In genomic region chr9:91817106-91817492, GRCh38 we compare ENCODE assay signal across 16 cellular contexts.
DNase-seq lines count a peak whose midpoint lies in the region; ATAC-seq and TF ChIP-seq lines count a peak whose summit lies in the region.
"Had no signal": no experiment of that assay in that cellular context is flagged by ENCODE, and none has a peak within 500 bp of the region (broad histone marks: within the 10 kb centered on the region; RNA-seq: fewer than 3 reads in every experiment).

No MANE protein-coding gene starts in this region.

- no peak overlapping the region for H3K9ac ChIP-seq in mammary epithelial cell (ENCODE audit: insufficient read depth, low read length)
- no peak overlapping the region for H3K9ac ChIP-seq in rectal smooth muscle tissue (ENCODE audit: low read length)
- H3K9ac ChIP-seq: KMS-11 had no signal

- no peak overlapping the region for H3K4me2 ChIP-seq in mammary epithelial cell (ENCODE audit: insufficient read depth, low read depth, low read length)
- peak overlapping the region; percentile 61 for H3K4me2 ChIP-seq in hepatocyte
- H3K4me2 ChIP-seq: KMS-11 had no signal

- no peaks in the 10 kb centered on the region for H3K27me3 ChIP-seq in breast epithelium
- peaks cover 2% of the 10 kb centered on the region for H3K27me3 ChIP-seq in mammary epithelial cell (ENCODE audit: insufficient read depth, low read length)
- H3K27me3 ChIP-seq in hepatocyte = no peaks in the 10 kb centered on the region
- no peaks in the 10 kb centered on the region for H3K27me3 ChIP-seq in rectal smooth muscle tissue (ENCODE audit: control insufficient read depth, insufficient read depth, low read length)
- no peaks in the 10 kb centered on the region for H3K27me3 ChIP-seq in CD8-positive, alpha-beta T cell (ENCODE audit: insufficient read depth, low read length)

- intact Hi-C loops in breast epithelium (cut with DNase I; ENCODE audit: low total_unique reads) (no loop called here), mammary epithelial cell (cut with micrococcal nuclease) (no loop called here)
- intact Hi-C loops in CD8-positive, alpha-beta T cell (cut with DNase I, micrococcal nuclease) = no loop called here

- H3K36me3 ChIP-seq in breast epithelium (no peaks in the 10 kb centered on the region), mammary epithelial cell (ENCODE audit: insufficient read depth, low read length) (no peaks in the 10 kb centered on the region), hepatocyte (replicated peaks; ENCODE audit: insufficient read depth, low read depth) (no peaks in the 10 kb centered on the region), rectal smooth muscle tissue (ENCODE audit: control insufficient read depth, insufficient read depth, low read length) (no peaks in the 10 kb centered on the region)
- no peaks in the 10 kb centered on the region for H3K36me3 ChIP-seq in CD8-positive, alpha-beta T cell (ENCODE audit: insufficient read depth, low read length)

- dilution Hi-C loops in mammary epithelial cell (cut with HindIII; ENCODE audit: low sequenced_read_pairs) = no loop called here

- peak overlapping the region; percentile 73 to 90 for H3K27ac ChIP-seq in breast epithelium
- H3K27ac ChIP-seq in mammary epithelial cell (ENCODE audit: insufficient read depth, low read depth, low read length) = no peak overlapping the region
- peak overlapping the region; percentile 71 for H3K27ac ChIP-seq in hepatocyte
- peak overlapping the region; percentile 73 for H3K27ac ChIP-seq in rectal smooth muscle tissue (ENCODE audit: low read depth, low read length)
- no peak overlapping the region for H3K27ac ChIP-seq in CD8-positive, alpha-beta T cell (ENCODE audit: low read depth, low read length)
- H3K27ac ChIP-seq: KMS-11 had no signal

- H3K79me2 ChIP-seq in mammary epithelial cell (ENCODE audit: insufficient read depth, low read length) (no peaks in the 10 kb centered on the region), hepatocyte (peaks cover 81% of the 10 kb centered on the region)

- no peaks in the 10 kb centered on the region for H3K9me3 Mint-ChIP-seq in CD8-positive, alpha-beta T cell
- H3K9me3 Mint-ChIP-seq: activated naive CD4-positive, alpha-beta T cell treated with anti-CD3 and anti-CD28 coated beads, Interleukin-2, amount 50 U/mL, for 24 hours; CD4-positive, alpha-beta T cell had no signal

- peaks cover 5% of the 10 kb centered on the region for H3K27me3 Mint-ChIP-seq in CD8-positive, alpha-beta T cell (ENCODE audit: low read depth)
- H3K27me3 Mint-ChIP-seq: CD4-positive, alpha-beta T cell had no signal

- TF ChIP-seq CTCF in breast epithelium (IDR thresholded peaks at IDR 0.05) = no peak
- no peak for TF ChIP-seq CTCF in mammary epithelial cell (conservative IDR thresholded peaks at IDR 0.05 in 1 of 2, IDR thresholded peaks at IDR 0.05 in 1 of 2; ENCODE audit: extremely low read depth in 1 of 2, insufficient read depth in 1 of 2, low read depth in 1 of 2, low read length in 2 of 2)
- no peak for TF ChIP-seq CTCF in hepatocyte (IDR thresholded peaks at IDR 0.05; ENCODE audit: poor library complexity)
- no peak for TF ChIP-seq CTCF in CD8-positive, alpha-beta T cell (IDR thresholded peaks at IDR 0.05)

- no peak for ATAC-seq in CD8-positive, alpha-beta T cell
- no peak for ATAC-seq in HG03469 (IDR thresholded peaks at IDR 0.05; ENCODE audit: unreplicated experiment)

- H3K9me2 ChIP-seq in hepatocyte (replicated peaks; ENCODE audit: insufficient read depth) = no peaks in the 10 kb centered on the region

- no peak overlapping the region for H3K4me3 Mint-ChIP-seq in CD8-positive, alpha-beta T cell
- H3K4me3 Mint-ChIP-seq: activated naive CD4-positive, alpha-beta T cell treated with anti-CD3 and anti-CD28 coated beads, Interleukin-2, amount 50 U/mL, for 24 hours; CD4-positive, alpha-beta T cell had no signal

- DNase-seq in breast epithelium (ENCODE audit: low spot score in 2 of 2) (no peak), mammary epithelial cell (no peak), hepatocyte (ENCODE audit: low spot score) (no peak), NCI-H1417 (lab: John Stamatoyannopoulos, UW) (no peak), NCI-H128 (lab: John Stamatoyannopoulos, UW; ENCODE audit: unreplicated experiment) (no peak)
- no peak for DNase-seq in CD8-positive, alpha-beta T cell
- DNase-seq: activated CD4-positive, alpha-beta T cell treated with anti-CD3 and anti-CD28 coated beads for 48 hours; CD4-positive, alpha-beta T cell; DMS79 treated with DMSO at 0.1 percent for 48 hours; NCI-H1048; NCI-H2171 treated with DMSO at 0.1 percent for 48 hours; stimulated activated CD4-positive, alpha-beta T cell treated with anti-CD3 and anti-CD28 coated beads, Interleukin-1b, Interleukin-23, amount 100 ng/mL, for 48 hours had no signal

- H3K9me3 ChIP-seq in breast epithelium = peaks cover 0 to under 1% of the 10 kb centered on the region in 2 donors
- no peaks in the 10 kb centered on the region for H3K9me3 ChIP-seq in mammary epithelial cell (replicated peaks; ENCODE audit: insufficient read depth, low read length)
- no peaks in the 10 kb centered on the region for H3K9me3 ChIP-seq in hepatocyte (ENCODE audit: low read depth)
- H3K9me3 ChIP-seq in CD8-positive, alpha-beta T cell (ENCODE audit: low read length) = no peaks in the 10 kb centered on the region

- TF ChIP-seq POLR2A in breast epithelium (IDR thresholded peaks at IDR 0.05) = no peak

- BruUV-seq in mammary epithelial cell (replicated peaks; lab: Mats Ljungman, UMichigan) = no TSS peak

- 87% methylated on average over 8 of the region's 8 CpGs for WGBS in mammary epithelial cell (ENCODE audit: low coverage, missing lambda C conversion rate)
- 69% methylated on average over 8 of the region's 8 CpGs for WGBS in hepatocyte (ENCODE audit: low lambda C conversion rate, missing lambda C conversion rate)

- peak overlapping the region in 1 of 3 donors; percentile 43 for H3K4me3 ChIP-seq in breast epithelium
- no peak overlapping the region for H3K4me3 ChIP-seq in mammary epithelial cell (replicated peaks in 1 of 3; ENCODE audit: insufficient read depth in 1 of 3, low read depth in 2 of 3, low read length in 3 of 3)
- H3K4me3 ChIP-seq in hepatocyte = no peak overlapping the region
- H3K4me3 ChIP-seq in rectal smooth muscle tissue (ENCODE audit: low read length) = no peak overlapping the region
- no peak overlapping the region for H3K4me3 ChIP-seq in CD8-positive, alpha-beta T cell (ENCODE audit: low read depth, low read length)

- H3K4me1 Mint-ChIP-seq in CD8-positive, alpha-beta T cell (ENCODE audit: low read depth) = no peaks in the 10 kb centered on the region
- H3K4me1 Mint-ChIP-seq: activated naive CD4-positive, alpha-beta T cell treated with anti-CD3 and anti-CD28 coated beads, Interleukin-2, amount 50 U/mL, for 24 hours had no signal

- H3K4me1 ChIP-seq in breast epithelium = no peaks in the 10 kb centered on the region
- H3K4me1 ChIP-seq in mammary epithelial cell (ENCODE audit: insufficient read depth, low read length) = no peaks in the 10 kb centered on the region
- peaks cover 53% of the 10 kb centered on the region for H3K4me1 ChIP-seq in hepatocyte (ENCODE audit: insufficient read depth)
- peaks cover 39% of the 10 kb centered on the region for H3K4me1 ChIP-seq in rectal smooth muscle tissue (ENCODE audit: control insufficient read depth, insufficient read depth, low read length)
- no peaks in the 10 kb centered on the region for H3K4me1 ChIP-seq in CD8-positive, alpha-beta T cell (ENCODE audit: insufficient read depth, low read length)

- POLR2A ChIA-PET in CD8-positive, alpha-beta T cell (lab: Charles Lee) = no interaction called here

- in situ Hi-C loops in mammary epithelial cell (cut with MboI; ENCODE audit: low sequenced_read_pairs in 2 of 2) = no loop called here

- no peak overlapping the region for H3K27ac Mint-ChIP-seq in CD8-positive, alpha-beta T cell
- H3K27ac Mint-ChIP-seq: activated naive CD4-positive, alpha-beta T cell treated with anti-CD3 and anti-CD28 coated beads, Interleukin-2, amount 50 U/mL, for 24 hours; CD4-positive, alpha-beta T cell had no signal

- H2AFZ ChIP-seq in mammary epithelial cell (ENCODE audit: low read depth, low read length) (no peak overlapping the region), hepatocyte (no peak overlapping the region)

- CTCF ChIA-PET in mammary epithelial cell (lab: Charles Lee; ENCODE audit: low non-redundant PET) = no interaction called here
- CTCF ChIA-PET in CD8-positive, alpha-beta T cell (lab: Charles Lee) = no interaction called here

- H3K36me3 Mint-ChIP-seq in CD8-positive, alpha-beta T cell = no peaks in the 10 kb centered on the region
- H3K36me3 Mint-ChIP-seq: activated naive CD4-positive, alpha-beta T cell treated with anti-CD3 and anti-CD28 coated beads, Interleukin-2, amount 50 U/mL, for 24 hours had no signal

- no peaks in the 10 kb centered on the region for H4K20me1 ChIP-seq in mammary epithelial cell (ENCODE audit: insufficient read depth, low read length)
- peaks cover under 1% of the 10 kb centered on the region for H4K20me1 ChIP-seq in hepatocyte (ENCODE audit: insufficient read depth, poor library complexity, severe bottlenecking)

Comparison
In these comparisons a context has a peak if more than half of its experiments do, and no peak if none do; other contexts are left out.
1. H3K27ac ChIP-seq: peak in breast epithelium (2 of 2), hepatocyte (single experiment) and rectal smooth muscle tissue (single experiment); none in mammary epithelial cell (single experiment) and CD8-positive, alpha-beta T cell (single experiment).